8 cellular contexts compared by ENCODE assay signal in genomic region chr12:106136263-106136662, GRCh38. TPM values are rescaled to one million over a fixed set of nuclear protein-coding genes. Genes with fewer than 3 reads are reported as not detected.
A peak's percentile ranks its signal among the peaks of the same experiment; 100 is the strongest.
DNase-seq lines count a peak whose midpoint lies in the region; ATAC-seq and TF ChIP-seq lines count a peak whose summit lies in the region.

No MANE protein-coding gene starts in this region.

- no peak overlapping the region for H3T11ph ChIP-seq in H9 (ENCODE audit: low read length)

- no peaks in the 10 kb centered on the region for H3K9me3 ChIP-seq in H9 (ENCODE audit: control insufficient read depth, low read depth, low read length)

- H3K23ac ChIP-seq in H9 (ENCODE audit: insufficient read length, low read depth, low read length): no peak overlapping the region

- peaks cover 13% of the 10 kb centered on the region for H3K27me3 Mint-ChIP-seq in H9 (ENCODE audit: low read depth)

- H3K79me2 ChIP-seq in H9 (ENCODE audit: insufficient read depth, low read length): peaks cover 16% of the 10 kb centered on the region; the same call in 1 of the 2 replicates

- H4K91ac ChIP-seq in H9 (ENCODE audit: insufficient read length, low read depth, low read length): no peak overlapping the region

- H3K27ac ChIP-seq in H9 (ENCODE audit: insufficient read length, low read depth, low read length): no peak overlapping the region
- peak overlapping the region; percentile 88 to 100 (median 99) for H3K27ac ChIP-seq in dorsolateral prefrontal cortex

- no peak overlapping the region for H2AK5ac ChIP-seq in H9 (ENCODE audit: insufficient read length, low read length)

- peaks cover 22% of the 10 kb centered on the region for H3K23me2 ChIP-seq in H9 (ENCODE audit: insufficient read length, low read depth, low read length, poor library complexity, severe bottlenecking)

- TF ChIP-seq POLR2A in lower leg skin (IDR thresholded peaks at IDR 0.05): no peak

- H3K27me3 ChIP-seq in H9 (ENCODE audit: insufficient read depth, low read length): no peaks in the 10 kb centered on the region
- no peaks in the 10 kb centered on the region for H3K27me3 ChIP-seq in dorsolateral prefrontal cortex

- peak overlapping the region; percentile 28 to 36; a peak in 4 of 5 replicates for H3K4me3 Mint-ChIP-seq in H9

- no peak overlapping the region for H2BK12ac ChIP-seq in H9 (ENCODE audit: insufficient read length, low read depth, low read length)

- no peak overlapping the region for H2BK15ac ChIP-seq in H9 (ENCODE audit: low read depth, low read length)

- intact Hi-C loops in dorsolateral prefrontal cortex (cut with DNase I): loop anchor here (2.0 to 10.0 kb wide), 13 partner anchors 49 to 715 kb away; partner anchors contain the start of genes POLR3B (in 1 of the 2) and TCP11L2 (in 1 of the 2)
- intact Hi-C loops in lower leg skin (cut with DNase I; ENCODE audit: low total_unique reads): loop anchor here (5.0 to 10.0 kb wide), 2 partner anchors 431 to 714 kb away; no protein-coding TSS in a partner anchor

- H3K56ac ChIP-seq in H9 (ENCODE audit: insufficient read length, low read depth, low read length): no peak overlapping the region

- H2BK20ac ChIP-seq in H9 (ENCODE audit: low read depth, low read length, poor library complexity, severe bottlenecking): no peak overlapping the region

- H3K4me1 ChIP-seq in H9 (ENCODE audit: insufficient read depth, low read length): peaks cover 27% of the 10 kb centered on the region

- H3K4me2 ChIP-seq in H9 (ENCODE audit: insufficient read depth, insufficient read length, low read length): peak overlapping the region; percentile 18

- H2BK5ac ChIP-seq in H9 (ENCODE audit: insufficient read length, low read length): no peak overlapping the region

- H4K20me1 ChIP-seq in H9 (ENCODE audit: control insufficient read depth, insufficient read depth, insufficient read length): peaks cover 3% of the 10 kb centered on the region

- no peaks in the 10 kb centered on the region for H3K79me1 ChIP-seq in H9 (ENCODE audit: insufficient read depth, low read depth, low read length, poor library complexity, severe bottlenecking)

- H3K36me3 Mint-ChIP-seq in H9 (ENCODE audit: insufficient read depth in 1 of 3, low read depth in 3 of 3): peaks cover 0 to 3% (median 0%) of the 10 kb centered on the region in 3 experiments; a peak in 1 of 7 replicates

- WGBS in H9 (ENCODE audit: extremely low coverage, insufficient read length, low lambda C conversion rate): no CpG with 5 or more reads among the region's 13 CpGs
- 1% methylated on average over 13 of the region's 13 CpGs for WGBS in lower leg skin, 2 donors

- peak; percentile 96 for TF ChIP-seq CTCF in H9 (conservative IDR thresholded peaks at IDR 0.05)
- TF ChIP-seq CTCF in dorsolateral prefrontal cortex (IDR thresholded peaks at IDR 0.05 in 54 of 56, conservative IDR thresholded peaks at IDR 0.05 in 2 of 56; ENCODE audit: low read depth in 1 of 56, partially characterized antibody in 56 of 56): peak; percentile 85 to 98 (median 92)
- TF ChIP-seq CTCF in lower leg skin (IDR thresholded peaks at IDR 0.05): peak in 1 of 3 donors; percentile 67

- H3K14ac ChIP-seq in H9 (ENCODE audit: insufficient read depth, low read length): no peak overlapping the region

- DNase-seq in AML-193 (lab: John Stamatoyannopoulos, UW): peak; percentile 36 to 46
- DNase-seq in H9: peak; percentile 89
- peak; percentile 68 for DNase-seq in NCI-H510A (lab: John Stamatoyannopoulos, UW)
- peak; percentile 50 to 63 for DNase-seq in activated CD4-positive, alpha-beta T cell treated with anti-CD3 and anti-CD28 coated beads, Interleukin-2, amount 50 U/mL, for 24 hours (ENCODE audit: low read depth in 1 of 2, low spot score in 1 of 2)
- DNase-seq in dorsolateral prefrontal cortex: peak; percentile 87 to 96 (median 94)
- peak; percentile 91 to 99 for DNase-seq in lower leg skin (ENCODE audit: low spot score in 2 of 2)
- peak; percentile 79 for DNase-seq in stimulated activated CD4-positive, alpha-beta T cell treated with anti-CD3 and anti-CD28 coated beads, Interleukin-4, amount 100 ng/mL, for 1 hour

- H3K4me1 Mint-ChIP-seq in H9: peaks cover 71 to 78% of the 10 kb centered on the region in 2 experiments

- peak overlapping the region; percentile 70 to 98 (median 90) for H3K4me3 ChIP-seq in dorsolateral prefrontal cortex
- H3K4me3 ChIP-seq in lower leg skin (ENCODE audit: low read depth, poor library complexity, severe bottlenecking): peak overlapping the region; percentile 18

- ATAC-seq in GM19463 (IDR thresholded peaks at IDR 0.05; ENCODE audit: unreplicated experiment): no peak

- no peak overlapping the region for H4K5ac ChIP-seq in H9 (ENCODE audit: insufficient read length, low read depth, low read length)

- H4K8ac ChIP-seq in H9 (replicated peaks; ENCODE audit: insufficient read length, low read depth, low read length): no peak overlapping the region

- no peaks in the 10 kb centered on the region for H3K9me3 Mint-ChIP-seq in H9

- peak overlapping the region in 2 of 3 experiments; percentile 35 to 94; a peak in 3 of 7 replicates for H3K27ac Mint-ChIP-seq in H9

- no peak overlapping the region for H2AFZ ChIP-seq in H9 (ENCODE audit: low read length)

- no peak overlapping the region for H3K18ac ChIP-seq in H9 (ENCODE audit: insufficient read length, low read depth, low read length)

- H3K9ac ChIP-seq in H9 (ENCODE audit: extremely low read depth, insufficient read length, low read length): no peak overlapping the region

- H2BK120ac ChIP-seq in H9 (ENCODE audit: low read depth, low read length, poor library complexity, severe bottlenecking): no peak overlapping the region

- H3K4ac ChIP-seq in H9 (ENCODE audit: low read depth, low read length): no peak overlapping the region

RNA-seq across cellular contexts. Expression of gene NUAK1, which starts 2.5 kb away (rescaled TPM):
- total RNA-seq in H9 (2021) (9.5 and 10.1 TPM in 2 replicates), dorsolateral prefrontal cortex (100 to 1,000 TPM in 82 of 120 experiments, 10 to 100 TPM in 38; 44.5 to 165 (median 114) TPM), lower leg skin (10 to 100 TPM; 23.9 to 66.1 (median 42.3) TPM)

Comparison
In these comparisons a context has a peak if more than half of its experiments do, and no peak if none do; other contexts are left out.
1. DNase-seq: peak in every context shown above with its lines; median percentile 95 in lower leg skin; 94 in dorsolateral prefrontal cortex; 89 in H9; 79 in stimulated activated CD4-positive, alpha-beta T cell treated with anti-CD3 and anti-CD28 coated beads, Interleukin-4, amount 100 ng/mL, for 1 hour; 68 in NCI-H510A; 56 in activated CD4-positive, alpha-beta T cell treated with anti-CD3 and anti-CD28 coated beads, Interleukin-2, amount 50 U/mL, for 24 hours; 41 in AML-193.